Comparison of ENCODE assay signal across 8 cellular contexts in the genomic region with DNA sequence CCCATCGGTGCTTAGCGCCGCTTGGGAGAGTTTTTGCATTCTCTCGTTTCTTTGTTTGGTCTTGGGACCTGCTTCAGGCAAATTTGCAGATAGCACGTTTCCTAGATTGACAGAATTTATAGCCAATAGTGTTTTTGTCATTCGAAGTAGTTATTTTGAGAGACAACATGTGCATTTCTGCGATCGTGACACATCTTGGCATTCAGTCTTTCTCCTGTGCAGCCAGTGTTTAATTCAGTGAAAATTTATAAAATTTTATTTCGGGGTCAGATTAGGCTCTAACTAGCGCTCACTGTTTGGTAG. TPM values are rescaled to one million over a fixed set of nuclear protein-coding genes. Genes with fewer than 3 reads are reported as not detected.
A peak's percentile ranks its signal among the peaks of the same experiment; 100 is the strongest.
DNase-seq lines count a peak whose midpoint lies in the region; ATAC-seq and TF ChIP-seq lines count a peak whose summit lies in the region.

No MANE protein-coding gene starts in this region.

- H3K4me3 Mint-ChIP-seq in activated CD8-positive, alpha-beta T cell treated with anti-CD3 and anti-CD28 coated beads for 36 hours = peak overlapping the region; percentile 84
- peak overlapping the region; percentile 89 for H3K4me3 Mint-ChIP-seq in stimulated activated naive CD8-positive, alpha-beta T cell treated with anti-CD3 and anti-CD28 coated beads, Interleukin-15, amount 100 ng/mL, for 72 hours

- H3K4me3 ChIP-seq in cardiac muscle cell (peak overlapping the region; percentile 84), iPS-11a (ENCODE audit: low read depth, low read length) (peak overlapping the region; percentile 92)

- peaks cover 31% of the 10 kb centered on the region for H3K4me1 Mint-ChIP-seq in activated CD8-positive, alpha-beta T cell treated with anti-CD3 and anti-CD28 coated beads for 36 hours (ENCODE audit: low read depth)
- peaks cover 19% of the 10 kb centered on the region for H3K4me1 Mint-ChIP-seq in stimulated activated naive CD8-positive, alpha-beta T cell treated with anti-CD3 and anti-CD28 coated beads, Interleukin-15, amount 100 ng/mL, for 72 hours

- peaks cover 18% of the 10 kb centered on the region for H3K9me3 Mint-ChIP-seq in activated CD8-positive, alpha-beta T cell treated with anti-CD3 and anti-CD28 coated beads for 36 hours
- H3K9me3 Mint-ChIP-seq in stimulated activated naive CD8-positive, alpha-beta T cell treated with anti-CD3 and anti-CD28 coated beads, Interleukin-15, amount 100 ng/mL, for 72 hours = peaks cover 17 to 18% of the 10 kb centered on the region in 2 donors

- DNase-seq in cardiac muscle cell (ENCODE audit: low read depth in 1 of 2, low spot score in 1 of 2) (no peak), left ventricle myocardium superior (no peak), GM10266 (ENCODE audit: extremely low spot score) (no peak), nucleus accumbens (lab: John Stamatoyannopoulos, UW) (no peak)
- DNase-seq in activated CD8-positive, alpha-beta T cell treated with anti-CD3 and anti-CD28 coated beads for 36 hours = no peak
- DNase-seq in stimulated activated naive CD8-positive, alpha-beta T cell treated with anti-CD3 and anti-CD28 coated beads, Interleukin-15, amount 100 ng/mL, for 72 hours = no peak

- no peaks in the 10 kb centered on the region for H3K36me3 ChIP-seq in cardiac muscle cell

- peaks cover 1% of the 10 kb centered on the region for H3K27me3 Mint-ChIP-seq in activated CD8-positive, alpha-beta T cell treated with anti-CD3 and anti-CD28 coated beads for 36 hours
- no peaks in the 10 kb centered on the region for H3K27me3 Mint-ChIP-seq in stimulated activated naive CD8-positive, alpha-beta T cell treated with anti-CD3 and anti-CD28 coated beads, Interleukin-15, amount 100 ng/mL, for 72 hours

- CTCF ChIA-PET in activated CD8-positive, alpha-beta T cell treated with anti-CD3 and anti-CD28 coated beads for 36 hours (lab: Charles Lee) = interaction anchor here (0.7 kb wide), 1 partner anchor 46 kb away, joined by 3 read pairs; no protein-coding TSS in a partner anchor

- ATAC-seq in left ventricle myocardium superior = no peak
- peak; percentile 21 for ATAC-seq in HG03196 (IDR thresholded peaks at IDR 0.05; ENCODE audit: unreplicated experiment)
- no peak for ATAC-seq in activated CD8-positive, alpha-beta T cell treated with anti-CD3 and anti-CD28 coated beads for 36 hours
- no peak for ATAC-seq in stimulated activated naive CD8-positive, alpha-beta T cell treated with anti-CD3 and anti-CD28 coated beads, Interleukin-15, amount 100 ng/mL, for 72 hours

- peak overlapping the region; percentile 95 for H3K27ac ChIP-seq in cardiac muscle cell

- no peaks in the 10 kb centered on the region for H3K9me3 ChIP-seq in cardiac muscle cell (ENCODE audit: low read depth)

- H3K36me3 Mint-ChIP-seq in activated CD8-positive, alpha-beta T cell treated with anti-CD3 and anti-CD28 coated beads for 36 hours (ENCODE audit: low read depth) = peaks cover 37% of the 10 kb centered on the region

- peak overlapping the region; percentile 82 for H3K27ac Mint-ChIP-seq in activated CD8-positive, alpha-beta T cell treated with anti-CD3 and anti-CD28 coated beads for 36 hours
- peak overlapping the region; percentile 92 to 94 for H3K27ac Mint-ChIP-seq in stimulated activated naive CD8-positive, alpha-beta T cell treated with anti-CD3 and anti-CD28 coated beads, Interleukin-15, amount 100 ng/mL, for 72 hours

- intact Hi-C loops in left ventricle myocardium superior (cut with micrococcal nuclease) = no loop called here
- intact Hi-C loops in activated CD8-positive, alpha-beta T cell treated with anti-CD3 and anti-CD28 coated beads for 36 hours (cut with micrococcal nuclease) = no loop called here

- H3K27me3 ChIP-seq in cardiac muscle cell = no peaks in the 10 kb centered on the region

- peaks cover 12% of the 10 kb centered on the region for H3K4me1 ChIP-seq in cardiac muscle cell (ENCODE audit: low read depth)

- TF ChIP-seq CTCF in cardiac muscle cell (IDR thresholded peaks at IDR 0.05; ENCODE audit: low read depth, low read length) = no peak
- no peak for TF ChIP-seq CTCF in activated CD8-positive, alpha-beta T cell treated with anti-CD3 and anti-CD28 coated beads for 36 hours (IDR thresholded peaks at IDR 0.05)
- no peak for TF ChIP-seq CTCF in GM10266 (IDR thresholded peaks at IDR 0.05; ENCODE audit: control insufficient read depth, insufficient read depth, low read depth, missing control alignments)

- POLR2A ChIA-PET in activated CD8-positive, alpha-beta T cell treated with anti-CD3 and anti-CD28 coated beads for 36 hours (lab: Charles Lee) = interaction anchor here (1.1 kb wide), 1 partner anchor 13 kb away, joined by 4 read pairs; no protein-coding TSS in a partner anchor

RNA-seq across cellular contexts. Expression of gene PRRC1, which starts 0.8 kb away (rescaled TPM):
- 31.9 and 36.2 TPM in 2 replicates for total RNA-seq in cardiac muscle cell
- 32.6 and 33.9 TPM in 2 replicates for polyA plus RNA-seq in cardiac muscle cell
- total RNA-seq in left ventricle myocardium superior = 22.2 TPM
- total RNA-seq in activated CD8-positive, alpha-beta T cell treated with anti-CD3 and anti-CD28 coated beads for 36 hours = 10 to 100 TPM; 38.0 to 38.1 TPM
